20 cellular contexts compared by ENCODE assay signal in genomic region chr15:37105795-37106333, GRCh38. TPM values are rescaled to one million over a fixed set of nuclear protein-coding genes. Genes with fewer than 3 reads are reported as not detected.
DNase-seq lines count a peak whose midpoint lies in the region; ATAC-seq, FAIRE-seq and TF ChIP-seq lines count a peak whose summit lies in the region.
"Had no signal": no experiment of that assay in that cellular context is flagged by ENCODE, and none has a peak within 500 bp of the region (broad histone marks: within the 10 kb centered on the region; RNA-seq: fewer than 3 reads in every experiment).

No MANE protein-coding gene starts in this region.

- H4K20me1 ChIP-seq in neural progenitor cell (ENCODE audit: low read depth) = peaks cover 66% of the 10 kb centered on the region
- no peaks in the 10 kb centered on the region for H4K20me1 ChIP-seq in HepG2 (ENCODE audit: insufficient read depth, low read length)

- CTCF ChIA-PET in HepG2 (lab: Yijun Ruan, JAX; ENCODE audit: low intra/inter-chr PET ratio, low total read pairs) = interaction anchor here (2.4 kb wide), 1 partner anchor 222 kb away, joined by 26 read pairs; no protein-coding TSS in a partner anchor

- no peaks in the 10 kb centered on the region for H3K36me3 ChIP-seq in left ventricle myocardium inferior
- H3K36me3 ChIP-seq in neural progenitor cell = no peaks in the 10 kb centered on the region
- no peaks in the 10 kb centered on the region for H3K36me3 ChIP-seq in HepG2 (replicated peaks in 1 of 2; ENCODE audit: control insufficient read depth in 1 of 2, insufficient read depth in 2 of 2, low read length in 2 of 2)
- H3K36me3 ChIP-seq: neutrophil, right atrium auricular region had no signal

- H3K4me3 Mint-ChIP-seq in neural progenitor cell (no peak overlapping the region), chondrocyte (ENCODE audit: unreplicated experiment) (no peak overlapping the region)

- H3K27me3 ChIP-seq in left ventricle myocardium inferior (ENCODE audit: low read depth) (peaks cover 77% of the 10 kb centered on the region), neural progenitor cell (peaks cover 80% of the 10 kb centered on the region), HepG2 (ENCODE audit: control insufficient read depth in 1 of 2, insufficient read depth in 2 of 2, low read length in 2 of 2) (peaks cover 0 to 14% of the 10 kb centered on the region in 2 experiments; a peak in 2 of 5 replicates)

- H3K9ac ChIP-seq in neural progenitor cell = no peak overlapping the region
- H3K9ac ChIP-seq in HepG2 (ENCODE audit: insufficient read depth, low read depth, low read length) = no peak overlapping the region

- H2AFZ ChIP-seq in neural progenitor cell (replicated peaks) (no peak overlapping the region), HepG2 (ENCODE audit: low read length) (no peak overlapping the region)

- peaks cover 92% of the 10 kb centered on the region for H3F3A ChIP-seq in neural progenitor cell (ENCODE audit: low read depth)

- FAIRE-seq in urothelium cell line (lab: Jason Lieb, UNC) (no peak), HepG2 (lab: Jason Lieb, UNC) (no peak)
- FAIRE-seq: endothelial cell of umbilical vein, HTR-8/SVneo, TTC549 had no signal

- no peaks in the 10 kb centered on the region for H3K9me3 Mint-ChIP-seq in neural progenitor cell
- no peaks in the 10 kb centered on the region for H3K9me3 Mint-ChIP-seq in chondrocyte (ENCODE audit: low read depth)

- WGBS in HepG2 (ENCODE audit: low lambda C conversion rate) = 63% methylated on average over 5 of the region's 5 CpGs

- peak overlapping the region; percentile 97 for H3K27ac ChIP-seq in left ventricle myocardium inferior (replicated peaks)
- no peak overlapping the region for H3K27ac ChIP-seq in neural progenitor cell
- no peak overlapping the region for H3K27ac ChIP-seq in HepG2 (ENCODE audit: extremely low read length, insufficient read depth, low read length)
- H3K27ac ChIP-seq: neutrophil, RWPE1 had no signal

- DNase-seq in left ventricle myocardium inferior (no peak), cardiac septum (ENCODE audit: low spot score) (no peak), fibroblast of pulmonary artery (ENCODE audit: low read depth) (no peak), neural progenitor cell (ENCODE audit: low spot score) (no peak), chondrocyte (ENCODE audit: low spot score) (no peak), urothelium cell line (ENCODE audit: low spot score) (no peak), HepG2 (ENCODE audit: low spot score) (no peak)
- DNase-seq: activated naive CD4-positive, alpha-beta T cell treated with anti-CD3 and anti-CD28 coated beads, Interleukin-2, amount 50 U/mL, for 16 hours; Kasumi-1; NCI-H1092; NCI-H524 treated with DMSO at 0.1 percent for 48 hours had no signal

- TF ChIP-seq POLR2A in HepG2 (IDR thresholded peaks at IDR 0.05; ENCODE audit: insufficient read depth in 1 of 2, low read depth in 2 of 2, low read length in 2 of 2) = no peak

- H3K27me3 Mint-ChIP-seq in neural progenitor cell (ENCODE audit: insufficient read depth, low read depth) (peaks cover 89% of the 10 kb centered on the region), chondrocyte (ENCODE audit: low read depth) (peaks cover 72% of the 10 kb centered on the region)

- in situ Hi-C loops in HepG2 (cut with HindIII; ENCODE audit: extremely low pct_ligation_motif_present, low pct_unique_long_range_greater_than_20kb) = loop anchor here (5.0 to 25.0 kb wide), 4 partner anchors 224 to 1819 kb away; partner anchors contain the start of gene DPH6

- TF ChIP-seq CTCF in left ventricle myocardium inferior (IDR thresholded peaks at IDR 0.05; ENCODE audit: borderline replicate concordance) (no peak), fibroblast of pulmonary artery (IDR thresholded peaks at IDR 0.05; ENCODE audit: low read length, missing control alignments) (no peak), neural progenitor cell (IDR thresholded peaks at IDR 0.05) (no peak), chondrocyte (IDR thresholded peaks at IDR 0.05) (no peak), HepG2 (CRISPR knock-in tag; IDR thresholded peaks at IDR 0.05) (no peak)

- no TSS peak for BruUV-seq in HepG2 (replicated peaks; lab: Mats Ljungman, UMichigan)

- TF ChIP-seq RAD21 in HepG2 (CRISPR knock-in tag; IDR thresholded peaks at IDR 0.05) = no peak

- no peak overlapping the region for H3K4me3 ChIP-seq in left ventricle myocardium inferior
- peak overlapping the region; percentile 50 for H3K4me3 ChIP-seq in fibroblast of pulmonary artery (replicated peaks; ENCODE audit: low read depth, low read length)
- H3K4me3 ChIP-seq in neural progenitor cell = no peak overlapping the region
- H3K4me3 ChIP-seq in HepG2 (replicated peaks in 1 of 3; ENCODE audit: insufficient read depth in 1 of 3, low read depth in 2 of 3, low read length in 3 of 3) = no peak overlapping the region

- H3K79me2 ChIP-seq in neural progenitor cell (ENCODE audit: low read depth) = no peaks in the 10 kb centered on the region
- H3K79me2 ChIP-seq in HepG2 (ENCODE audit: insufficient read depth, low read length) = no peaks in the 10 kb centered on the region

- H3K4me1 Mint-ChIP-seq in neural progenitor cell (peaks cover 33% of the 10 kb centered on the region), chondrocyte (ENCODE audit: low read depth) (peaks cover 33% of the 10 kb centered on the region)

- intact Hi-C loops in left ventricle myocardium inferior (cut with micrococcal nuclease) (loop anchor here (5.0 kb wide), 1 partner anchor 224 kb away; no protein-coding TSS in a partner anchor), cardiac septum (cut with DNase I) (no loop called here), HepG2 (cut with micrococcal nuclease; ENCODE audit: unreplicated experiment) (loop anchor here (1.0 to 10.0 kb wide), 3 partner anchors 223 to 1581 kb away; no protein-coding TSS in a partner anchor)

- H3K4me2 ChIP-seq in neural progenitor cell (peak overlapping the region; percentile 92), HepG2 (ENCODE audit: low read depth, low read length) (no peak overlapping the region)

- no peak overlapping the region for H3K27ac Mint-ChIP-seq in neural progenitor cell
- no peak overlapping the region for H3K27ac Mint-ChIP-seq in chondrocyte (ENCODE audit: unreplicated experiment)

- H3K9me3 ChIP-seq in left ventricle myocardium inferior (replicated peaks) (no peaks in the 10 kb centered on the region), neural progenitor cell (ENCODE audit: low read depth) (no peaks in the 10 kb centered on the region), HepG2 (ENCODE audit: low read length) (no peaks in the 10 kb centered on the region)
- H3K9me3 ChIP-seq: neutrophil, right atrium auricular region had no signal

- TF ChIP-seq EP300 in HepG2 (IDR thresholded peaks at IDR 0.05; ENCODE audit: low read depth in 2 of 2, low read length in 2 of 2) = no peak
- no peak for TF ChIP-seq EP300 in HepG2 (CRISPR knock-in tag; IDR thresholded peaks at IDR 0.05; ENCODE audit: borderline replicate concordance)

- peaks cover 60% of the 10 kb centered on the region for H3K4me1 ChIP-seq in left ventricle myocardium inferior
- H3K4me1 ChIP-seq in neural progenitor cell = peaks cover 63% of the 10 kb centered on the region
- H3K4me1 ChIP-seq in HepG2 (ENCODE audit: insufficient read depth, low read length) = peaks cover 23% of the 10 kb centered on the region

- no peaks in the 10 kb centered on the region for H3K36me3 Mint-ChIP-seq in neural progenitor cell
- peaks cover 13% of the 10 kb centered on the region for H3K36me3 Mint-ChIP-seq in chondrocyte (ENCODE audit: low read depth)

- ATAC-seq in HepG2 (no peak), GM21360 (IDR thresholded peaks at IDR 0.05; ENCODE audit: unreplicated experiment) (no peak)
- ATAC-seq: left cardiac atrium had no signal

- POLR2A ChIA-PET in HepG2 (lab: Yijun Ruan, JAX) = no interaction called here

TF ChIP-seq in HepG2, 621 proteins besides CTCF, POLR2A, EP300 and RAD21:
- TF ChIP-seq KLF11 (CRISPR knock-in tag; IDR thresholded peaks at IDR 0.05) (no peak), ZNF274 (CRISPR knock-in tag; IDR thresholded peaks at IDR 0.05) (no peak), ZNF143 (CRISPR knock-in tag; IDR thresholded peaks at IDR 0.05) (no peak), ZNF567 (CRISPR knock-in tag; IDR thresholded peaks at IDR 0.05; ENCODE audit: borderline replicate concordance) (no peak), ZNF616 (CRISPR knock-in tag; IDR thresholded peaks at IDR 0.05; ENCODE audit: low read depth) (no peak)

RNA-seq across cellular contexts. Expression of gene MEIS2, which starts 5.5 kb away (rescaled TPM):
- total RNA-seq in left ventricle myocardium inferior (36.0 TPM), cardiac septum (40.3 TPM), neural progenitor cell (ENCODE audit: low replicate concordance) (18.3 and 21.5 TPM in 2 replicates), chondrocyte (28.3 to 76.9 TPM (median 30.2 TPM) in 3 replicates), HepG2 (2016; rRNA removed; fragmentation: Illumina TruSeq; extraction: Trizol) (12.4 and 12.6 TPM in 2 replicates)
- total RNA-seq in HepG2 (2016; cell fraction: cytosol; rRNA removed; fragmentation: Illumina TruSeq; extraction: Trizol; ENCODE audit: low read depth) = 3.1 and 3.3 TPM in 2 replicates
- 10.3 and 12.7 TPM in 2 replicates for total RNA-seq in HepG2 (2016; cell fraction: insoluble cytoplasmic fraction; rRNA removed; fragmentation: Illumina TruSeq; extraction: Trizol)
- 7.1 TPM in 2 replicates for total RNA-seq in HepG2 (2016; cell fraction: membrane; rRNA removed; fragmentation: Illumina TruSeq; extraction: Trizol)
- 24.2 and 26.1 TPM in 2 replicates for total RNA-seq in HepG2 (2016; cell fraction: nucleus; rRNA removed; fragmentation: Illumina TruSeq; extraction: Trizol)
- 9.4 and 10.7 TPM in 2 replicates for polyA plus RNA-seq in HepG2 (2011; rRNA removed)
- 6.7 and 8.0 TPM in 2 replicates for polyA plus RNA-seq in HepG2 (2011; cell fraction: cytosol; rRNA removed)
- polyA plus RNA-seq in HepG2 (2011; cell fraction: nucleus; rRNA removed) = 16.3 and 19.6 TPM in 2 replicates
- polyA plus RNA-seq in HepG2 (2012) = 8.0 and 8.7 TPM in 2 replicates
- 0.67 and 1.0 TPM in 2 replicates for polyA plus RNA-seq in HepG2 (2016; cell fraction: cytosol; fragmentation: Illumina TruSeq; extraction: Trizol; ENCODE audit: low read depth)
- polyA plus RNA-seq in HepG2 (2016; cell fraction: insoluble cytoplasmic fraction; fragmentation: Illumina TruSeq; extraction: Trizol; ENCODE audit: low read depth) = 11.3 and 12.6 TPM in 2 replicates
- 3.0 and 4.3 TPM in 2 replicates for polyA plus RNA-seq in HepG2 (2016; cell fraction: membrane; fragmentation: Illumina TruSeq; extraction: Trizol; ENCODE audit: low read depth)
- 12.4 and 16.9 TPM in 2 replicates for polyA plus RNA-seq in HepG2 (2016; cell fraction: nucleus; fragmentation: Illumina TruSeq; extraction: Trizol; ENCODE audit: insufficient read depth, low read depth)
- 14.2 and 16.5 TPM in 2 replicates for polyA minus RNA-seq in HepG2 (2011; rRNA and poly(A)+ RNA removed; ENCODE audit: low replicate concordance)
- 3.7 and 6.8 TPM in 2 replicates for polyA minus RNA-seq in HepG2 (2011; cell fraction: cytosol; rRNA and poly(A)+ RNA removed)
- 67.3 and 70.4 TPM in 2 replicates for polyA minus RNA-seq in HepG2 (2011; cell fraction: nucleus; rRNA and poly(A)+ RNA removed)
- total RNA-seq: activated CD8-positive, alpha-beta memory T cell treated with anti-CD3 and anti-CD28 coated beads for 36 hours had no signal
